Comparison of ENCODE assay signal across 11 cellular contexts in the genomic region with DNA sequence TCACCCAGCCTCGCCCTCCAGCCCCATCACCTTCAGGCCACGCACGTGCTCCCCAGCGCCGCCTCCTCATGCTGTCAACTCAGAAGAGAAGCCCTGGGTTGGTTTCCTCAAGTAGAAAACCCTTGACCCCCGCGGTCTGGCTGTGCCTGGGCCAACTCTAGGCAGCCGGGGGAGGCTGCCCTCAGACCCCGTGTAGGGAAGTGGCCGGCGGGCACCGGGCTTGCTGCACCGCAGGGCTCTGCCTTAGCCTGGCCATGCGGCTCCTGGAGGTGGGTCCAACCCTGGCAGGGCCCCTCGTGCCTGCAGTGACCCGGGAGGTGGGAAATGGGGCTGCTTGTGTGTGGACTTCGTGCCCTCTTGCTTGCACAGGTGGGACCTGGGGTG.
DNase-seq lines count a peak whose midpoint lies in the region; ATAC-seq and TF ChIP-seq lines count a peak whose summit lies in the region.
"Had no signal": no experiment of that assay in that cellular context is flagged by ENCODE, and none has a peak within 500 bp of the region (broad histone marks: within the 10 kb centered on the region; RNA-seq: fewer than 3 reads in every experiment).

No MANE protein-coding gene starts in this region.

- peak overlapping the region in 1 of 2 experiments; percentile 39 for H2BK12ac ChIP-seq in mesenchymal stem cell (ENCODE audit: low read length in 2 of 2)

- peak overlapping the region; percentile 23 for H2BK120ac ChIP-seq in mesenchymal stem cell (ENCODE audit: low read depth, low read length)

- H4K91ac ChIP-seq in mesenchymal stem cell (ENCODE audit: low read length) = no peak overlapping the region

- no peaks in the 10 kb centered on the region for H3K9me3 ChIP-seq in T-helper 17 cell (ENCODE audit: control insufficient read depth, low read length, poor library complexity, severe bottlenecking)
- no peaks in the 10 kb centered on the region for H3K9me3 ChIP-seq in mesenchymal stem cell (ENCODE audit: control insufficient read depth, low read length)
- H3K9me3 ChIP-seq in thyroid gland = no peaks in the 10 kb centered on the region
- no peaks in the 10 kb centered on the region for H3K9me3 ChIP-seq in CD4-positive, alpha-beta memory T cell (ENCODE audit: control insufficient read depth in 1 of 2, low read length in 2 of 2)

- H3K9me3 Mint-ChIP-seq in activated T-cell treated with anti-CD3 and anti-CD28 coated beads, Interleukin-2, amount 50 U/mL, for 4 hours = no peaks in the 10 kb centered on the region
- no peaks in the 10 kb centered on the region for H3K9me3 Mint-ChIP-seq in CD4-positive, alpha-beta memory T cell

- DNase-seq in activated T-cell treated with anti-CD3 and anti-CD28 coated beads, Interleukin-2, amount 50 U/mL, for 4 hours = no peak
- DNase-seq in activated T-cell treated with anti-CD3 and anti-CD28 coated beads for 4 hours (no peak), T-helper 17 cell (no peak), mesenchymal stem cell (no peak), thyroid gland (peak; percentile 61 to 63), inferior parietal cortex (ENCODE audit: extremely low spot score) (no peak)
- no peak for DNase-seq in effector CD8-positive, alpha-beta T cell (lab: John Stamatoyannopoulos, UW)
- DNase-seq in CD4-positive, alpha-beta memory T cell = no peak
- DNase-seq: activated naive CD4-positive, alpha-beta T cell treated with Interleukin-2 at 50 U/mL for 16 hours; effector CD4-positive, alpha-beta T cell; Karpas-422 had no signal

- intact Hi-C loops in thyroid gland (cut with DNase I) = loop anchor here (5.0 kb wide), 1 partner anchor 94 kb away; no protein-coding TSS in a partner anchor
- intact Hi-C loops in CD4-positive, alpha-beta memory T cell (cut with micrococcal nuclease) = no loop called here

- 15% methylated on average over 12 of the region's 17 CpGs for WGBS in mesenchymal stem cell
- 13 to 35% methylated on average over 3 to 14 of the region's 17 CpGs for WGBS in thyroid gland, 2 donors

- no peak overlapping the region for H3K14ac ChIP-seq in mesenchymal stem cell (ENCODE audit: low read length in 2 of 2)

- H3K4me1 ChIP-seq in mesenchymal stem cell (ENCODE audit: control insufficient read depth, insufficient read depth, low read depth, low read length) (peaks cover 65% of the 10 kb centered on the region), thyroid gland (peaks cover 78 to 84% of the 10 kb centered on the region in 2 donors)
- peaks cover 12% of the 10 kb centered on the region for H3K4me1 ChIP-seq in CD4-positive, alpha-beta memory T cell (ENCODE audit: insufficient read depth, low read length)

- H2AFZ ChIP-seq in mesenchymal stem cell (ENCODE audit: low read depth, low read length) = no peak overlapping the region

- H3K79me1 ChIP-seq in mesenchymal stem cell (replicated peaks; ENCODE audit: low read length, poor library complexity, severe bottlenecking) = peaks cover 9% of the 10 kb centered on the region

- CTCF ChIA-PET in CD4-positive, alpha-beta memory T cell (lab: Charles Lee; ENCODE audit: partially characterized antibody) = no interaction called here

- H3K36me3 ChIP-seq in mesenchymal stem cell (ENCODE audit: control insufficient read depth in 1 of 2, insufficient read depth in 2 of 2, low read depth in 1 of 2, low read length in 2 of 2) (no peaks in the 10 kb centered on the region), thyroid gland (no peaks in the 10 kb centered on the region)
- no peaks in the 10 kb centered on the region for H3K36me3 ChIP-seq in CD4-positive, alpha-beta memory T cell (ENCODE audit: insufficient read depth, low read length)

- peak overlapping the region in 1 of 2 experiments; percentile 33 for H3K4ac ChIP-seq in mesenchymal stem cell (ENCODE audit: low read depth in 1 of 2, low read length in 2 of 2)

- POLR2A ChIA-PET in CD4-positive, alpha-beta memory T cell (lab: Charles Lee; ENCODE audit: partially characterized antibody) = no interaction called here

- H3K4me3 ChIP-seq in mesenchymal stem cell (ENCODE audit: insufficient read depth in 1 of 2, low read depth in 1 of 2, low read length in 2 of 2) (no peak overlapping the region), thyroid gland (replicated peaks in 1 of 3) (peak overlapping the region in 1 of 3 donors; percentile 31)
- no peak overlapping the region for H3K4me3 ChIP-seq in CD4-positive, alpha-beta memory T cell (ENCODE audit: low read length in 2 of 2)

- peaks cover 2 to 19% of the 10 kb centered on the region in 2 experiments for H3K27me3 ChIP-seq in mesenchymal stem cell (ENCODE audit: control insufficient read depth in 1 of 2, insufficient read depth in 1 of 2, low read length in 2 of 2)
- H3K27me3 ChIP-seq in thyroid gland = no peaks in the 10 kb centered on the region
- peaks cover 17% of the 10 kb centered on the region for H3K27me3 ChIP-seq in CD4-positive, alpha-beta memory T cell (ENCODE audit: insufficient read depth, low read length)

- peak overlapping the region in 1 of 2 experiments; percentile 40 for H3K18ac ChIP-seq in mesenchymal stem cell (ENCODE audit: low read depth in 1 of 2, low read length in 2 of 2)

- peak overlapping the region; percentile 43 for H3K4me3 Mint-ChIP-seq in activated T-cell treated with anti-CD3 and anti-CD28 coated beads, Interleukin-2, amount 50 U/mL, for 4 hours
- peak overlapping the region; percentile 33 for H3K4me3 Mint-ChIP-seq in T-helper 17 cell
- H3K4me3 Mint-ChIP-seq in CD4-positive, alpha-beta memory T cell = peak overlapping the region in 2 of 8 donors; percentile 30 to 41

- H3K27me3 Mint-ChIP-seq in activated T-cell treated with anti-CD3 and anti-CD28 coated beads, Interleukin-2, amount 50 U/mL, for 4 hours (ENCODE audit: low read depth) = peaks cover 43% of the 10 kb centered on the region
- H3K27me3 Mint-ChIP-seq in T-helper 17 cell = peaks cover 27% of the 10 kb centered on the region
- H3K27me3 Mint-ChIP-seq in CD4-positive, alpha-beta memory T cell = peaks cover 15 to 22% of the 10 kb centered on the region in 2 donors

- H3K27ac ChIP-seq in mesenchymal stem cell (ENCODE audit: low read length, poor library complexity, severe bottlenecking) (no peak overlapping the region), thyroid gland (peak overlapping the region; percentile 64 to 86 (median 85))
- H3K27ac ChIP-seq in CD4-positive, alpha-beta memory T cell (ENCODE audit: low read depth, low read length) = no peak overlapping the region

- no peak overlapping the region for H3K23ac ChIP-seq in mesenchymal stem cell (ENCODE audit: low read length in 2 of 2)

- no peak overlapping the region for H2BK5ac ChIP-seq in mesenchymal stem cell (ENCODE audit: low read depth, low read length, poor library complexity, severe bottlenecking)

- H3K27ac Mint-ChIP-seq in T-helper 17 cell = no peak overlapping the region
- no peak overlapping the region for H3K27ac Mint-ChIP-seq in CD4-positive, alpha-beta memory T cell

- H3K4me2 ChIP-seq in mesenchymal stem cell (ENCODE audit: low read length, poor library complexity, severe bottlenecking) = peak overlapping the region; percentile 61

- ATAC-seq in activated T-cell treated with anti-CD3 and anti-CD28 coated beads, Interleukin-2, amount 50 U/mL, for 4 hours = peak in 1 of 2 donors; percentile 15
- no peak for ATAC-seq in T-helper 17 cell

- no peaks in the 10 kb centered on the region for H3K36me3 Mint-ChIP-seq in activated T-cell treated with anti-CD3 and anti-CD28 coated beads, Interleukin-2, amount 50 U/mL, for 4 hours (ENCODE audit: insufficient read depth)
- H3K36me3 Mint-ChIP-seq in T-helper 17 cell (ENCODE audit: low read depth) = peaks cover 3% of the 10 kb centered on the region
- H3K36me3 Mint-ChIP-seq in CD4-positive, alpha-beta memory T cell = peaks cover 0 to 3% of the 10 kb centered on the region in 2 donors

- peaks cover 7% of the 10 kb centered on the region for H3K4me1 Mint-ChIP-seq in activated T-cell treated with anti-CD3 and anti-CD28 coated beads, Interleukin-2, amount 50 U/mL, for 4 hours (ENCODE audit: low read depth)
- peaks cover 9% of the 10 kb centered on the region for H3K4me1 Mint-ChIP-seq in T-helper 17 cell
- peaks cover 3 to 11% (median 5%) of the 10 kb centered on the region in 4 donors for H3K4me1 Mint-ChIP-seq in CD4-positive, alpha-beta memory T cell

- no peak for TF ChIP-seq CTCF in thyroid gland (IDR thresholded peaks at IDR 0.05)

- no peak overlapping the region for H2BK15ac ChIP-seq in mesenchymal stem cell (ENCODE audit: low read depth, poor library complexity, severe bottlenecking)

- no peak for TF ChIP-seq POLR2A in thyroid gland (IDR thresholded peaks at IDR 0.05)

- no peak overlapping the region for H3K9ac ChIP-seq in mesenchymal stem cell (ENCODE audit: low read length)

- no peak overlapping the region for H4K8ac ChIP-seq in mesenchymal stem cell (ENCODE audit: low read length)

- H2AK5ac ChIP-seq in mesenchymal stem cell (ENCODE audit: low read length, severe bottlenecking) = no peak overlapping the region

Comparison
In these comparisons a context has a peak if more than half of its experiments do, and no peak if none do; other contexts are left out.
1. DNase-seq: peak in thyroid gland (2 of 2); none in activated T-cell treated with anti-CD3 and anti-CD28 coated beads, Interleukin-2, amount 50 U/mL, for 4 hours (single experiment), activated T-cell treated with anti-CD3 and anti-CD28 coated beads for 4 hours (single experiment), T-helper 17 cell (0 of 3), mesenchymal stem cell (single experiment), effector CD8-positive, alpha-beta T cell (single experiment), inferior parietal cortex (single experiment) and CD4-positive, alpha-beta memory T cell (0 of 5).
2. H3K27ac ChIP-seq: peak in thyroid gland (3 of 3); none in mesenchymal stem cell (single experiment) and CD4-positive, alpha-beta memory T cell (single experiment).